9 cellular contexts compared by ENCODE assay signal in genomic region chr13:99425485-99426341, GRCh38.
DNase-seq lines count a peak whose midpoint lies in the region; ATAC-seq lines count a peak whose summit lies in the region.
"Had no signal": no experiment of that assay in that cellular context is flagged by ENCODE, and none has a peak within 500 bp of the region (broad histone marks: within the 10 kb centered on the region; RNA-seq: fewer than 3 reads in every experiment).

No MANE protein-coding gene starts in this region.

- peak; percentile 64 for ATAC-seq in Right ventricle myocardium superior (ENCODE audit: poor library complexity)
- ATAC-seq in Right ventricle myocardium inferior, result no peak
- ATAC-seq in HG03066 (IDR thresholded peaks at IDR 0.05; ENCODE audit: low read depth, unreplicated experiment), result peak; percentile 62

- intact Hi-C loops in Right ventricle myocardium superior (cut with DNase I), result no loop called here
- intact Hi-C loops in Right ventricle myocardium inferior (cut with DNase I), result no loop called here

- DNase-seq in Right ventricle myocardium superior, result no peak
- no peak for DNase-seq in Right ventricle myocardium inferior (ENCODE audit: missing footprints)
- DNase-seq in T-helper 2 cell, result peak in 3 of 5 experiments; percentile 21 to 57 (median 27)
- peak; percentile 19 for DNase-seq in globus pallidus (ENCODE audit: low spot score)
- DNase-seq in ureter (ENCODE audit: low spot score), result no peak
- no peak for DNase-seq in HCEC 1CT
- DNase-seq in mesenteric fat pad (ENCODE audit: low spot score), result no peak
- DNase-seq: heart right ventricle had no signal

Comparison
In these comparisons a context has a peak if more than half of its experiments do, and no peak if none do; other contexts are left out.
1. DNase-seq: peak in T-helper 2 cell (3 of 5) and globus pallidus (single experiment); none in Right ventricle myocardium superior (single experiment), Right ventricle myocardium inferior (single experiment), ureter (single experiment), HCEC 1CT (single experiment) and mesenteric fat pad (single experiment).